1 cellular context compared by ENCODE assay signal in the genomic region with DNA sequence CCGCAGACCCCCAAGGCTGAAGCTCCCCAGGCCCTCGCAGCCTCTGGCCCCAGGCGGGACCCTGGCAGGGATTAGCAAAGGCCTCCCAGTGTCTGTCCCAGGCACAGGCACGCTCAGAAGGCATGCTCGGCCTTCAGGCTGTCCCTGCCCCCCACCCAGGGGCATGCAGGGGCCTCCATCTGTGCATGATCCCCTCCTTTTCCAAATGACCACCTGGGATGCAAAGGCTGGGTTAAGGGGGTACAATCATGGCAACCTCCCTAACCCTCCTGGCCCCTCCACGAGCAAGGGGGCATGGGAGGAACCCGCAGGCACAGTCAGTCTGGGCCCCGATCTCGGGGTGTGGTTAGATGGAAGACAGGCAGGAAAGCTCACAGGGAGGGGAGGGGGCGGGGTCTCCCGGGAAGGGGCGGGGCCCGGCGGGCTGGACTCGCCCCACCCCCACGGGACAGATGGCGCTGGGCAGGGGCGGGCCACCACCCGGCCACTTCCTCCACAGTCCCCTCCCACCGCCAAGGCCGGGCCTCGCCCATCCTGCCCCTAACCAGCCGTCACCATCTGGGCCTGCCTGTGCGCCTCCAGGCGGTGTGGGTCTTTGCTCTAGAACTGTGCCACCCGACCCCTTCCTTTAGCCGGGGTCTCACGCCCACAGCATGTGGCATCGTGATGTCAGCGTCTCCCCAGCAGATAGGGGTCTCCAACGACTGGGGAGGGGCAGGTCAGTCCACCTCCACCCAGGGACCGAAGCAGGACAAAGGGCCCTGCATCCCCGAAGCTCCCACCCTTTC.
TF ChIP-seq lines count a peak whose summit lies in the region.

No MANE protein-coding gene starts in this region.

TF ChIP-seq in HEK293, 187 proteins besides CTCF, POLR2A, EP300 and RAD21 (continued from another document and continues in another):
- TF ChIP-seq ZNF518A (tag by site-specific recombination; conservative IDR thresholded peaks at IDR 0.05; ENCODE audit: low read depth) = no peak
- TF ChIP-seq ZSCAN5A (tag by site-specific recombination; IDR thresholded peaks at IDR 0.05) = no peak
- TF ChIP-seq ZNF157 (tag by site-specific recombination; IDR thresholded peaks at IDR 0.05) = no peak
- no peak for TF ChIP-seq ZNF37A (tag by site-specific recombination; IDR thresholded peaks at IDR 0.05)
- no peak for TF ChIP-seq ZNF416 (tag by site-specific recombination; IDR thresholded peaks at IDR 0.05)
- no peak for TF ChIP-seq ZNF112 (tag by site-specific recombination; IDR thresholded peaks at IDR 0.05)
- TF ChIP-seq ZNF184 (tag by site-specific recombination; IDR thresholded peaks at IDR 0.05) = no peak
- no peak for TF ChIP-seq KLF17 (tag by site-specific recombination; IDR thresholded peaks at IDR 0.05)
- TF ChIP-seq ZFHX2 (tag by site-specific recombination; conservative IDR thresholded peaks at IDR 0.05) = peak; percentile 53
- TF ChIP-seq ZNF610 (tag by site-specific recombination; IDR thresholded peaks at IDR 0.05; ENCODE audit: borderline replicate concordance) = no peak
- no peak for TF ChIP-seq ZNF433 (tag by site-specific recombination; IDR thresholded peaks at IDR 0.05; ENCODE audit: low read depth)
- TF ChIP-seq BCL11A (tag by site-specific recombination; IDR thresholded peaks at IDR 0.05; ENCODE audit: low read depth) = 0 out of 2 replicates have a peak, but pooled peaks have one; percentile 17
- TF ChIP-seq, protein P1, sequence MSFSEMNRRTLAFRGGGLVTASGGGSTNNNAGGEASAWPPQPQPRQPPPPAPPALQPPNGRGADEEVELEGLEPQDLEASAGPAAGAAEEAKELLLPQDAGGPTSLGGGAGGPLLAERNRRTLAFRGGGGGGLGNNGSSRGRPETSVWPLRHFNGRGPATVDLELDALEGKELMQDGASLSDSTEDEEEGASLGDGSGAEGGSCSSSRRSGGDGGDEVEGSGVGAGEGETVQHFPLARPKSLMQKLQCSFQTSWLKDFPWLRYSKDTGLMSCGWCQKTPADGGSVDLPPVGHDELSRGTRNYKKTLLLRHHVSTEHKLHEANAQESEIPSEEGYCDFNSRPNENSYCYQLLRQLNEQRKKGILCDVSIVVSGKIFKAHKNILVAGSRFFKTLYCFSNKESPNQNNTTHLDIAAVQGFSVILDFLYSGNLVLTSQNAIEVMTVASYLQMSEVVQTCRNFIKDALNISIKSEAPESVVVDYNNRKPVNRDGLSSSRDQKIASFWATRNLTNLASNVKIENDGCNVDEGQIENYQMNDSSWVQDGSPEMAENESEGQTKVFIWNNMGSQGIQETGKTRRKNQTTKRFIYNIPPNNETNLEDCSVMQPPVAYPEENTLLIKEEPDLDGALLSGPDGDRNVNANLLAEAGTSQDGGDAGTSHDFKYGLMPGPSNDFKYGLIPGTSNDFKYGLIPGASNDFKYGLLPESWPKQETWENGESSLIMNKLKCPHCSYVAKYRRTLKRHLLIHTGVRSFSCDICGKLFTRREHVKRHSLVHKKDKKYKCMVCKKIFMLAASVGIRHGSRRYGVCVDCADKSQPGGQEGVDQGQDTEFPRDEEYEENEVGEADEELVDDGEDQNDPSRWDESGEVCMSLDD (tag by site-specific recombination; IDR thresholded peaks at IDR 0.05) = peak; percentile 14; the same call in 1 of the 2 replicates
- no peak for TF ChIP-seq ZNF140 (tag by site-specific recombination; IDR thresholded peaks at IDR 0.05)
- TF ChIP-seq ZNF274 (IDR thresholded peaks at IDR 0.05; ENCODE audit: low read length) = no peak
- no peak for TF ChIP-seq ZNF274 (tag by site-specific recombination; IDR thresholded peaks at IDR 0.05; ENCODE audit: borderline replicate concordance)
- TF ChIP-seq, protein P2, sequence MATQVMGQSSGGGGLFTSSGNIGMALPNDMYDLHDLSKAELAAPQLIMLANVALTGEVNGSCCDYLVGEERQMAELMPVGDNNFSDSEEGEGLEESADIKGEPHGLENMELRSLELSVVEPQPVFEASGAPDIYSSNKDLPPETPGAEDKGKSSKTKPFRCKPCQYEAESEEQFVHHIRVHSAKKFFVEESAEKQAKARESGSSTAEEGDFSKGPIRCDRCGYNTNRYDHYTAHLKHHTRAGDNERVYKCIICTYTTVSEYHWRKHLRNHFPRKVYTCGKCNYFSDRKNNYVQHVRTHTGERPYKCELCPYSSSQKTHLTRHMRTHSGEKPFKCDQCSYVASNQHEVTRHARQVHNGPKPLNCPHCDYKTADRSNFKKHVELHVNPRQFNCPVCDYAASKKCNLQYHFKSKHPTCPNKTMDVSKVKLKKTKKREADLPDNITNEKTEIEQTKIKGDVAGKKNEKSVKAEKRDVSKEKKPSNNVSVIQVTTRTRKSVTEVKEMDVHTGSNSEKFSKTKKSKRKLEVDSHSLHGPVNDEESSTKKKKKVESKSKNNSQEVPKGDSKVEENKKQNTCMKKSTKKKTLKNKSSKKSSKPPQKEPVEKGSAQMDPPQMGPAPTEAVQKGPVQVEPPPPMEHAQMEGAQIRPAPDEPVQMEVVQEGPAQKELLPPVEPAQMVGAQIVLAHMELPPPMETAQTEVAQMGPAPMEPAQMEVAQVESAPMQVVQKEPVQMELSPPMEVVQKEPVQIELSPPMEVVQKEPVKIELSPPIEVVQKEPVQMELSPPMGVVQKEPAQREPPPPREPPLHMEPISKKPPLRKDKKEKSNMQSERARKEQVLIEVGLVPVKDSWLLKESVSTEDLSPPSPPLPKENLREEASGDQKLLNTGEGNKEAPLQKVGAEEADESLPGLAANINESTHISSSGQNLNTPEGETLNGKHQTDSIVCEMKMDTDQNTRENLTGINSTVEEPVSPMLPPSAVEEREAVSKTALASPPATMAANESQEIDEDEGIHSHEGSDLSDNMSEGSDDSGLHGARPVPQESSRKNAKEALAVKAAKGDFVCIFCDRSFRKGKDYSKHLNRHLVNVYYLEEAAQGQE (tag by site-specific recombination; IDR thresholded peaks at IDR 0.05) = no peak
- TF ChIP-seq ZNF19 (tag by site-specific recombination; IDR thresholded peaks at IDR 0.05; ENCODE audit: low read depth) = no peak
- no peak for TF ChIP-seq ZNF548 (tag by site-specific recombination; IDR thresholded peaks at IDR 0.05)
- TF ChIP-seq, protein P3, sequence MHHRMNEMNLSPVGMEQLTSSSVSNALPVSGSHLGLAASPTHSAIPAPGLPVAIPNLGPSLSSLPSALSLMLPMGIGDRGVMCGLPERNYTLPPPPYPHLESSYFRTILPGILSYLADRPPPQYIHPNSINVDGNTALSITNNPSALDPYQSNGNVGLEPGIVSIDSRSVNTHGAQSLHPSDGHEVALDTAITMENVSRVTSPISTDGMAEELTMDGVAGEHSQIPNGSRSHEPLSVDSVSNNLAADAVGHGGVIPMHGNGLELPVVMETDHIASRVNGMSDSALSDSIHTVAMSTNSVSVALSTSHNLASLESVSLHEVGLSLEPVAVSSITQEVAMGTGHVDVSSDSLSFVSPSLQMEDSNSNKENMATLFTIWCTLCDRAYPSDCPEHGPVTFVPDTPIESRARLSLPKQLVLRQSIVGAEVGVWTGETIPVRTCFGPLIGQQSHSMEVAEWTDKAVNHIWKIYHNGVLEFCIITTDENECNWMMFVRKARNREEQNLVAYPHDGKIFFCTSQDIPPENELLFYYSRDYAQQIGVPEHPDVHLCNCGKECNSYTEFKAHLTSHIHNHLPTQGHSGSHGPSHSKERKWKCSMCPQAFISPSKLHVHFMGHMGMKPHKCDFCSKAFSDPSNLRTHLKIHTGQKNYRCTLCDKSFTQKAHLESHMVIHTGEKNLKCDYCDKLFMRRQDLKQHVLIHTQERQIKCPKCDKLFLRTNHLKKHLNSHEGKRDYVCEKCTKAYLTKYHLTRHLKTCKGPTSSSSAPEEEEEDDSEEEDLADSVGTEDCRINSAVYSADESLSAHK (tag by site-specific recombination; IDR thresholded peaks at IDR 0.05) = no peak
- no peak for TF ChIP-seq REPIN1 (tag by site-specific recombination; IDR thresholded peaks at IDR 0.05; ENCODE audit: low read depth)
- TF ChIP-seq ZNF677 (tag by site-specific recombination; IDR thresholded peaks at IDR 0.05) = peak; percentile 20; the same call in 1 of the 2 replicates
- TF ChIP-seq ZNF148 (tag by site-specific recombination; IDR thresholded peaks at IDR 0.05; ENCODE audit: borderline replicate concordance) = no peak
- TF ChIP-seq HOXA7 (CRISPR knock-in tag; IDR thresholded peaks at IDR 0.05; ENCODE audit: borderline replicate concordance) = no peak
- no peak for TF ChIP-seq ZNF211 (tag by site-specific recombination; IDR thresholded peaks at IDR 0.05; ENCODE audit: low read depth)
- TF ChIP-seq, protein P4, sequence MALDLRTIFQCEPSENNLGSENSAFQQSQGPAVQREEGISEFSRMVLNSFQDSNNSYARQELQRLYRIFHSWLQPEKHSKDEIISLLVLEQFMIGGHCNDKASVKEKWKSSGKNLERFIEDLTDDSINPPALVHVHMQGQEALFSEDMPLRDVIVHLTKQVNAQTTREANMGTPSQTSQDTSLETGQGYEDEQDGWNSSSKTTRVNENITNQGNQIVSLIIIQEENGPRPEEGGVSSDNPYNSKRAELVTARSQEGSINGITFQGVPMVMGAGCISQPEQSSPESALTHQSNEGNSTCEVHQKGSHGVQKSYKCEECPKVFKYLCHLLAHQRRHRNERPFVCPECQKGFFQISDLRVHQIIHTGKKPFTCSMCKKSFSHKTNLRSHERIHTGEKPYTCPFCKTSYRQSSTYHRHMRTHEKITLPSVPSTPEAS (tag by site-specific recombination; IDR thresholded peaks at IDR 0.05) = no peak
- no peak for TF ChIP-seq RBAK (tag by site-specific recombination; IDR thresholded peaks at IDR 0.05)
- no peak for TF ChIP-seq GLI4 (tag by site-specific recombination; IDR thresholded peaks at IDR 0.05)
- no peak for TF ChIP-seq ZNF16 (tag by site-specific recombination; IDR thresholded peaks at IDR 0.05; ENCODE audit: low read depth)
- no peak for TF ChIP-seq ZNF138 (tag by site-specific recombination; IDR thresholded peaks at IDR 0.05; ENCODE audit: borderline replicate concordance)
- peak; percentile 57 for TF ChIP-seq ZNF366 (tag by site-specific recombination; conservative IDR thresholded peaks at IDR 0.05)
- TF ChIP-seq ZNF624 (tag by site-specific recombination; IDR thresholded peaks at IDR 0.05) = no peak
- no peak for TF ChIP-seq ZNF175 (tag by site-specific recombination; IDR thresholded peaks at IDR 0.05)
- TF ChIP-seq MZF1 (tag by site-specific recombination; IDR thresholded peaks at IDR 0.05; ENCODE audit: borderline replicate concordance) = no peak
- TF ChIP-seq KLF16 (tag by site-specific recombination; IDR thresholded peaks at IDR 0.05) = peak; percentile 64
